ENCODE assay signal across 1 cellular context in the genomic region with DNA sequence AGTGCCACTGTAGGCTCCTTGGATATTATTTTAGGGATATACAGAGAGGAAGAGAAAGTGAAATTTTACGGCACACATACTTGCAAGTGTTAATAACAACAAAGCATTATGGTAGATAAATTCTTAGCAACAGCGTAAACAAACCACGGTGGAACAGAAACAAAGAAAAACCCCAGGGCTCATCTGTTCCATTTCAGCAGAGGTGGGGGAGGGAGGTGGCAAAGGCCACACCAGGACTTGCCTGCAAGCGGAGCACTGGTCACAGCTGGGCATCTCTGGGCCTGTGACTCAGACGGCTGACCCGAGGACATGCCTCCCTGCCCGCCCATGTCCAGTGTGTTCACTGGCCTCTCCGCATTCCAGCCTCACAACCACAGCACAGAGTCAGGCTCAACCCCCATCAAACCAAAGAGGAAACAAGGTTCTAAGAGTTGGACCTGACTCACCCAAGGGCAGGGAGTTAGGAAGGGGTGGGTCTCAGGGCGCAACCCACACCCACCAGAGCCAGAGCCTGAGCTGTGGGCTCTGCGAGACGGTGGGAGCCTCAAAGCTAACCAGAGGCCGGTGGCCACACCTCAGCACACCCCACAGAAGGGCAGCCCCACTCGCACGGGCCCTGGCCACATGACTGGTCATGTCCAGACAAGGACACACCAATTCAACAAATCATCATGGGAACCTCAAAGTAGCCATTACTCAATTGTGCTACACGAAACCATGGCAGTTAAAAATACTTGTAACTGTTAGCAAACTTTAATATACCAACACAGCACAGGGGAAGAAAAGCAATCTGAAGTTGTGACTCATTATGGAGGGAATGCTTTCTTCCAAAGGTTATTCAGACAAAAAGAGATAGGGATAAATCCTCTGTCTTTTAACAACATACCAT.
TF ChIP-seq lines count a peak whose summit lies in the region.

No MANE protein-coding gene starts in this region.

TF ChIP-seq in HepG2, 621 proteins besides CTCF, POLR2A, EP300 and RAD21 (continued from another document and continues in another):
- TF ChIP-seq, protein P1, sequence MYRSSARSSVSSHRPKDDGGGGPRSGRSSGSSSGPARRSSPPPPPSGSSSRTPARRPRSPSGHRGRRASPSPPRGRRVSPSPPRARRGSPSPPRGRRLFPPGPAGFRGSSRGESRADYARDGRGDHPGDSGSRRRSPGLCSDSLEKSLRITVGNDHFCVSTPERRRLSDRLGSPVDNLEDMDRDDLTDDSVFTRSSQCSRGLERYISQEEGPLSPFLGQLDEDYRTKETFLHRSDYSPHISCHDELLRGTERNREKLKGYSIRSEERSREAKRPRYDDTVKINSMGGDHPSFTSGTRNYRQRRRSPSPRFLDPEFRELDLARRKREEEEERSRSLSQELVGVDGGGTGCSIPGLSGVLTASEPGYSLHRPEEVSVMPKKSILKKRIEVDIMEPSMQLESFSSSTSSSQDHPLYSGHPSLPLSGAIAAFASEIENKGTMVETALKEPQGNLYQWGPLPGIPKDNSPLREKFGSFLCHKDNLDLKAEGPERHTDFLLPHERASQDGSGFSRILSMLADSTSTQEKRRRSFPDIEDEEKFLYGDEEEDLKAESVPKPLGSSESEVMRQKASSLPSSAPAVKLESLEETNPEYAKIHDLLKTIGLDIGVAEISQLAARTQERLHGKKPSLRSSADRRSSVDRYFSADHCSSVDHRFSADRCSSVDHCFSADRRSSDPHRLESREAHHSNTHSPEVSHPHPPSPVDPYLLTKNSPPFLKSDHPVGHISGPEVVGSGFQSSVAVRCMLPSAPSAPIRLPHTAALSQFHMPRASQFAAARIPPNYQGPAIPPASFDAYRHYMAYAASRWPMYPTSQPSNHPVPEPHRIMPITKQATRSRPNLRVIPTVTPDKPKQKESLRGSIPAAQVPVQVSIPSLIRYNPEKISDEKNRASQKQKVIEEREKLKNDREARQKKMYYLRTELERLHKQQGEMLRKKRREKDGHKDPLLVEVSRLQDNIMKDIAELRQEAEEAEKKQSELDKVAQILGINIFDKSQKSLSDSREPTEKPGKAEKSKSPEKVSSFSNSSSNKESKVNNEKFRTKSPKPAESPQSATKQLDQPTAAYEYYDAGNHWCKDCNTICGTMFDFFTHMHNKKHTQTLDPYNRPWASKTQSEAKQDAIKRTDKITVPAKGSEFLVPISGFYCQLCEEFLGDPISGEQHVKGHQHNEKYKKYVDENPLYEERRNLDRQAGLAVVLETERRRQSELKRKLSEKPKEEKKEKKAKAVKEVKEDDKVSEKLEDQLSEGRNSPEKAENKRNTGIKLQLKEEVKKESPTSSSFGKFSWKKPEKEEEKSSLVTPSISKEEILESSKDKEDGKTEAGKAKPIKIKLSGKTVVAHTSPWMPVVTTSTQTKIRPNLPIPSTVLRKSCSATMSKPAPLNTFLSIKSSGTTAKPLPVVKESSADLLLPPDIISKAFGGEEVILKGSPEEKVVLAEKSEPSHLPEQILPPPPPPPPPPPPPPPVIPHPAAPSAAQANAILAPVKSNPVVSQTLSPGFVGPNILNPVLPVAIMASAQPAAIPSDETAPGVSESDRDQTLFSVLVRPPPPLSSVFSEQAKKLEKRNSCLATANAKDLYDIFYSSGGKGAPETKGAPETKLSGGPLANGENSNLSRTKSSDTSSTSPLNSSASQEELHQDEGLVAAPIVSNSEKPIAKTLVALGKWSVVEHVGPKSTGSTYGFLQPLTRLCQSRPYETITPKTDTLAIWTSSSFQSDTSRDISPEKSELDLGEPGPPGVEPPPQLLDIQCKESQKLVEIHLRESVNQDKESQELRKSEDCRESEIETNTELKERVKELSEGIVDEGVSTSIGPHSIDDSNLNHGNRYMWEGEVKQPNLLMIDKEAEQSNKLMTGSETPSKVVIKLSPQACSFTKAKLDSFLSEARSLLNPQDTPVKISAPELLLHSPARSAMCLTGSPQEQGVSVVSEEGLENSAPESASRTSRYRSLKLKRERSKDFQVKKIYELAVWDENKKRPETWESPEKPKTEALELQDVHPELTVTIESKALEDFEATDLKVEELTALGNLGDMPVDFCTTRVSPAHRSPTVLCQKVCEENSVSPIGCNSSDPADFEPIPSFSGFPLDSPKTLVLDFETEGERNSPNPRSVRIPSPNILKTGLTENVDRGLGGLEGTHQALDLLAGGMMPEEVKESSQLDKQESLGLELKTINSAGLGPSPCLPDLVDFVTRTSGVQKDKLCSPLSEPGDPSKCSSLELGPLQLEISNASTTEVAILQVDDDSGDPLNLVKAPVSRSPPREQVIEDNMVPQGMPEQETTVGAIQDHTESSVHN (CRISPR knock-in tag; IDR thresholded peaks at IDR 0.05): 0 out of 2 replicates have a peak, but pooled peaks have one; percentile 37
- TF ChIP-seq ZSCAN12 (CRISPR knock-in tag; IDR thresholded peaks at IDR 0.05) (no peak), GATA4 (IDR thresholded peaks at IDR 0.05; ENCODE audit: borderline replicate concordance, low read depth) (0 out of 2 replicates have a peak, but pooled peaks have one; percentile 33), ZFAT (CRISPR knock-in tag; conservative IDR thresholded peaks at IDR 0.05) (no peak), ZSCAN5A (CRISPR knock-in tag; IDR thresholded peaks at IDR 0.05; ENCODE audit: borderline replicate concordance) (peak; percentile 86; the same call in 1 of the 2 replicates), GABPB1 (CRISPR knock-in tag; IDR thresholded peaks at IDR 0.05) (peak; percentile 36; the same call in 1 of the 2 replicates), ZSCAN9 (CRISPR knock-in tag; IDR thresholded peaks at IDR 0.05; ENCODE audit: borderline replicate concordance) (no peak), TCF7 (IDR thresholded peaks at IDR 0.05; ENCODE audit: low read depth) (no peak; the same call in 1 of the 2 replicates), HMGA1 (CRISPR knock-in tag; conservative IDR thresholded peaks at IDR 0.05) (no peak), ZNF121 (CRISPR knock-in tag; IDR thresholded peaks at IDR 0.05) (peak; percentile 52; the same call in 1 of the 2 replicates), NCOR1 (IDR thresholded peaks at IDR 0.05; ENCODE audit: borderline replicate concordance, low read length) (no peak), SP1 (IDR thresholded peaks at IDR 0.05) (no peak), SP1 (CRISPR knock-in tag; IDR thresholded peaks at IDR 0.05) (peak; percentile 38; the same call in 1 of the 2 replicates), MEIS1 (CRISPR knock-in tag; IDR thresholded peaks at IDR 0.05; ENCODE audit: borderline replicate concordance) (no peak; the same call in 1 of the 2 replicates), CCAR2 (optimal IDR thresholded peaks at IDR 0.05; ENCODE audit: low read depth, low read length) (no peak), ZNF296 (CRISPR knock-in tag; conservative IDR thresholded peaks at IDR 0.05) (peak; percentile 100), NR2F6 (IDR thresholded peaks at IDR 0.05) (peak; percentile 58), NR2F6 (CRISPR knock-in tag; IDR thresholded peaks at IDR 0.05) (peak; percentile 91), CBFB (CRISPR knock-in tag; IDR thresholded peaks at IDR 0.05) (no peak), HES4 (CRISPR knock-in tag; IDR thresholded peaks at IDR 0.05; ENCODE audit: borderline replicate concordance) (no peak), KLF9 (CRISPR knock-in tag; IDR thresholded peaks at IDR 0.05; ENCODE audit: low read depth) (0 out of 2 replicates have a peak, but pooled peaks have one; percentile 2), ZNF367 (CRISPR knock-in tag; IDR thresholded peaks at IDR 0.05; ENCODE audit: borderline replicate concordance) (no peak), ZNF549 (CRISPR knock-in tag; IDR thresholded peaks at IDR 0.05) (no peak), RARA (CRISPR knock-in tag; IDR thresholded peaks at IDR 0.05) (peak; percentile 79), CEBPG (CRISPR knock-in tag; IDR thresholded peaks at IDR 0.05) (peak; percentile 18), SMAD1 (CRISPR knock-in tag; IDR thresholded peaks at IDR 0.05; ENCODE audit: borderline replicate concordance, low read depth) (peak; percentile 73; the same call in 1 of the 2 replicates), ZNF3 (CRISPR knock-in tag; IDR thresholded peaks at IDR 0.05) (no peak), POLR2G (IDR thresholded peaks at IDR 0.05; ENCODE audit: low read depth, low read length) (peak; percentile 72), EZH2 (conservative IDR thresholded peaks at IDR 0.05; ENCODE audit: low read depth, low read length) (no peak), SIN3A (IDR thresholded peaks at IDR 0.05; ENCODE audit: borderline replicate concordance, low read depth, low read length) (0 out of 2 replicates have a peak, but pooled peaks have one; percentile 77), HCFC1 (IDR thresholded peaks at IDR 0.05; ENCODE audit: low read depth, low read length) (no peak; the same call in 1 of the 2 replicates), ZFP1 (CRISPR knock-in tag; IDR thresholded peaks at IDR 0.05) (no peak), ZKSCAN5 (CRISPR knock-in tag; IDR thresholded peaks at IDR 0.05) (no peak), ELK4 (CRISPR knock-in tag; IDR thresholded peaks at IDR 0.05; ENCODE audit: borderline replicate concordance) (no peak), CHCHD3 (CRISPR knock-in tag; IDR thresholded peaks at IDR 0.05) (no peak; the same call in 1 of the 2 replicates), PLRG1 (conservative IDR thresholded peaks at IDR 0.05) (no peak), NCOA2 (CRISPR knock-in tag; IDR thresholded peaks at IDR 0.05) (0 out of 2 replicates have a peak, but pooled peaks have one; percentile 11)
- TF ChIP-seq, protein P2, sequence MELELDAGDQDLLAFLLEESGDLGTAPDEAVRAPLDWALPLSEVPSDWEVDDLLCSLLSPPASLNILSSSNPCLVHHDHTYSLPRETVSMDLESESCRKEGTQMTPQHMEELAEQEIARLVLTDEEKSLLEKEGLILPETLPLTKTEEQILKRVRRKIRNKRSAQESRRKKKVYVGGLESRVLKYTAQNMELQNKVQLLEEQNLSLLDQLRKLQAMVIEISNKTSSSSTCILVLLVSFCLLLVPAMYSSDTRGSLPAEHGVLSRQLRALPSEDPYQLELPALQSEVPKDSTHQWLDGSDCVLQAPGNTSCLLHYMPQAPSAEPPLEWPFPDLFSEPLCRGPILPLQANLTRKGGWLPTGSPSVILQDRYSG (CRISPR knock-in tag; IDR thresholded peaks at IDR 0.05): no peak
- TF ChIP-seq, protein P3, sequence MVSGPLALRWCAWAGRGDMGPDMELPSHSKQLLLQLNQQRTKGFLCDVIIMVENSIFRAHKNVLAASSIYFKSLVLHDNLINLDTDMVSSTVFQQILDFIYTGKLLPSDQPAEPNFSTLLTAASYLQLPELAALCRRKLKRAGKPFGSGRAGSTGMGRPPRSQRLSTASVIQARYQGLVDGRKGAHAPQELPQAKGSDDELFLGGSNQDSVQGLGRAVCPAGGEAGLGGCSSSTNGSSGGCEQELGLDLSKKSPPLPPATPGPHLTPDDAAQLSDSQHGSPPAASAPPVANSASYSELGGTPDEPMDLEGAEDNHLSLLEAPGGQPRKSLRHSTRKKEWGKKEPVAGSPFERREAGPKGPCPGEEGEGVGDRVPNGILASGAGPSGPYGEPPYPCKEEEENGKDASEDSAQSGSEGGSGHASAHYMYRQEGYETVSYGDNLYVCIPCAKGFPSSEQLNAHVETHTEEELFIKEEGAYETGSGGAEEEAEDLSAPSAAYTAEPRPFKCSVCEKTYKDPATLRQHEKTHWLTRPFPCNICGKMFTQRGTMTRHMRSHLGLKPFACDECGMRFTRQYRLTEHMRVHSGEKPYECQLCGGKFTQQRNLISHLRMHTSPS (CRISPR knock-in tag; IDR thresholded peaks at IDR 0.05; ENCODE audit: low read depth): peak; percentile 92
- TF ChIP-seq, protein P4, sequence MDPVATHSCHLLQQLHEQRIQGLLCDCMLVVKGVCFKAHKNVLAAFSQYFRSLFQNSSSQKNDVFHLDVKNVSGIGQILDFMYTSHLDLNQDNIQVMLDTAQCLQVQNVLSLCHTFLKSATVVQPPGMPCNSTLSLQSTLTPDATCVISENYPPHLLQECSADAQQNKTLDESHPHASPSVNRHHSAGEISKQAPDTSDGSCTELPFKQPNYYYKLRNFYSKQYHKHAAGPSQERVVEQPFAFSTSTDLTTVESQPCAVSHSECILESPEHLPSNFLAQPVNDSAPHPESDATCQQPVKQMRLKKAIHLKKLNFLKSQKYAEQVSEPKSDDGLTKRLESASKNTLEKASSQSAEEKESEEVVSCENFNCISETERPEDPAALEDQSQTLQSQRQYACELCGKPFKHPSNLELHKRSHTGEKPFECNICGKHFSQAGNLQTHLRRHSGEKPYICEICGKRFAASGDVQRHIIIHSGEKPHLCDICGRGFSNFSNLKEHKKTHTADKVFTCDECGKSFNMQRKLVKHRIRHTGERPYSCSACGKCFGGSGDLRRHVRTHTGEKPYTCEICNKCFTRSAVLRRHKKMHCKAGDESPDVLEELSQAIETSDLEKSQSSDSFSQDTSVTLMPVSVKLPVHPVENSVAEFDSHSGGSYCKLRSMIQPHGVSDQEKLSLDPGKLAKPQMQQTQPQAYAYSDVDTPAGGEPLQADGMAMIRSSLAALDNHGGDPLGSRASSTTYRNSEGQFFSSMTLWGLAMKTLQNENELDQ (CRISPR knock-in tag; IDR thresholded peaks at IDR 0.05; ENCODE audit: borderline replicate concordance): no peak
